1 cellular context compared by ENCODE assay signal in the genomic region with DNA sequence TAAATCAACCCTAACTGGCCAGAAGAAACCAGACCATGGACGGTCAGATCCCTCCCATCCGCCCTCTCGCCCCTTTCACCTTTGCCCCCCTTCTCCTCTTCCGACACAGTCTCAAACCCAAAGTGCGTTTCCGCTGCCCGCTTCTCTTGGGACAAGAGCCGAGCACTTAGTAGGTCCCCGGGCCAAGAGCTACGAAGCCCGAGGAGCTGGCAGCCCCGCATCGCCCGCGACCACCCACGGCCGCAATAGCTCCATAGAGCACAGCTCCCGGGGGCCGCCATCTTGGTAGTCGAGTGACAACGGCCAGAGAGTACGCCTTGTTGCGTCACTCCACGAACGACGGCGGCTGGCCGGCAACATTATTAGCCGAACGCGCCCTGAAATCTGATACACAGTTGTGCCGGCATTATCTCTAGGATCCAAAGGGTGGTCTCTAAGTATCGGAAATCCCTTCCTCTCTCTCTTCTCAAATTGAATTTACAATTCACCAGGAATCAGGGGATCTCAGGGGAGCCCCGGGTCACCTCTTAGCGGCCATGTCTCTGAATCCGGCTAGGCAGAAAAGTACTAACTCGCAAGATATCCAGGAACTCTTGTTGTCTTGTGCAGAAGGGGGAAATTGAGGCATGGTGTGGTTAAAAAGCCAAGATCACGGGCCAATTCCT.
TF ChIP-seq lines count a peak whose summit lies in the region.

A gene with protein sequence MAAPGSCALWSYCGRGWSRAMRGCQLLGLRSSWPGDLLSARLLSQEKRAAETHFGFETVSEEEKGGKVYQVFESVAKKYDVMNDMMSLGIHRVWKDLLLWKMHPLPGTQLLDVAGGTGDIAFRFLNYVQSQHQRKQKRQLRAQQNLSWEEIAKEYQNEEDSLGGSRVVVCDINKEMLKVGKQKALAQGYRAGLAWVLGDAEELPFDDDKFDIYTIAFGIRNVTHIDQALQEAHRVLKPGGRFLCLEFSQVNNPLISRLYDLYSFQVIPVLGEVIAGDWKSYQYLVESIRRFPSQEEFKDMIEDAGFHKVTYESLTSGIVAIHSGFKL (minus strand): TSS at position 298 of the 665 bp plus-strand sequence. CDS start 17 bp downstream, at position 281.

TF ChIP-seq in HepG2, 621 proteins besides CTCF, POLR2A, EP300 and RAD21 (continued from another document and continues in another):
- TF ChIP-seq, protein P1, sequence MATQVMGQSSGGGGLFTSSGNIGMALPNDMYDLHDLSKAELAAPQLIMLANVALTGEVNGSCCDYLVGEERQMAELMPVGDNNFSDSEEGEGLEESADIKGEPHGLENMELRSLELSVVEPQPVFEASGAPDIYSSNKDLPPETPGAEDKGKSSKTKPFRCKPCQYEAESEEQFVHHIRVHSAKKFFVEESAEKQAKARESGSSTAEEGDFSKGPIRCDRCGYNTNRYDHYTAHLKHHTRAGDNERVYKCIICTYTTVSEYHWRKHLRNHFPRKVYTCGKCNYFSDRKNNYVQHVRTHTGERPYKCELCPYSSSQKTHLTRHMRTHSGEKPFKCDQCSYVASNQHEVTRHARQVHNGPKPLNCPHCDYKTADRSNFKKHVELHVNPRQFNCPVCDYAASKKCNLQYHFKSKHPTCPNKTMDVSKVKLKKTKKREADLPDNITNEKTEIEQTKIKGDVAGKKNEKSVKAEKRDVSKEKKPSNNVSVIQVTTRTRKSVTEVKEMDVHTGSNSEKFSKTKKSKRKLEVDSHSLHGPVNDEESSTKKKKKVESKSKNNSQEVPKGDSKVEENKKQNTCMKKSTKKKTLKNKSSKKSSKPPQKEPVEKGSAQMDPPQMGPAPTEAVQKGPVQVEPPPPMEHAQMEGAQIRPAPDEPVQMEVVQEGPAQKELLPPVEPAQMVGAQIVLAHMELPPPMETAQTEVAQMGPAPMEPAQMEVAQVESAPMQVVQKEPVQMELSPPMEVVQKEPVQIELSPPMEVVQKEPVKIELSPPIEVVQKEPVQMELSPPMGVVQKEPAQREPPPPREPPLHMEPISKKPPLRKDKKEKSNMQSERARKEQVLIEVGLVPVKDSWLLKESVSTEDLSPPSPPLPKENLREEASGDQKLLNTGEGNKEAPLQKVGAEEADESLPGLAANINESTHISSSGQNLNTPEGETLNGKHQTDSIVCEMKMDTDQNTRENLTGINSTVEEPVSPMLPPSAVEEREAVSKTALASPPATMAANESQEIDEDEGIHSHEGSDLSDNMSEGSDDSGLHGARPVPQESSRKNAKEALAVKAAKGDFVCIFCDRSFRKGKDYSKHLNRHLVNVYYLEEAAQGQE (IDR thresholded peaks at IDR 0.05; ENCODE audit: borderline replicate concordance in 1 of 2, low read depth in 1 of 2, low read length in 2 of 2), result peak in 1 of 2 experiments; percentile 58; a peak in 1 of 4 replicates
- TF ChIP-seq, protein P2, sequence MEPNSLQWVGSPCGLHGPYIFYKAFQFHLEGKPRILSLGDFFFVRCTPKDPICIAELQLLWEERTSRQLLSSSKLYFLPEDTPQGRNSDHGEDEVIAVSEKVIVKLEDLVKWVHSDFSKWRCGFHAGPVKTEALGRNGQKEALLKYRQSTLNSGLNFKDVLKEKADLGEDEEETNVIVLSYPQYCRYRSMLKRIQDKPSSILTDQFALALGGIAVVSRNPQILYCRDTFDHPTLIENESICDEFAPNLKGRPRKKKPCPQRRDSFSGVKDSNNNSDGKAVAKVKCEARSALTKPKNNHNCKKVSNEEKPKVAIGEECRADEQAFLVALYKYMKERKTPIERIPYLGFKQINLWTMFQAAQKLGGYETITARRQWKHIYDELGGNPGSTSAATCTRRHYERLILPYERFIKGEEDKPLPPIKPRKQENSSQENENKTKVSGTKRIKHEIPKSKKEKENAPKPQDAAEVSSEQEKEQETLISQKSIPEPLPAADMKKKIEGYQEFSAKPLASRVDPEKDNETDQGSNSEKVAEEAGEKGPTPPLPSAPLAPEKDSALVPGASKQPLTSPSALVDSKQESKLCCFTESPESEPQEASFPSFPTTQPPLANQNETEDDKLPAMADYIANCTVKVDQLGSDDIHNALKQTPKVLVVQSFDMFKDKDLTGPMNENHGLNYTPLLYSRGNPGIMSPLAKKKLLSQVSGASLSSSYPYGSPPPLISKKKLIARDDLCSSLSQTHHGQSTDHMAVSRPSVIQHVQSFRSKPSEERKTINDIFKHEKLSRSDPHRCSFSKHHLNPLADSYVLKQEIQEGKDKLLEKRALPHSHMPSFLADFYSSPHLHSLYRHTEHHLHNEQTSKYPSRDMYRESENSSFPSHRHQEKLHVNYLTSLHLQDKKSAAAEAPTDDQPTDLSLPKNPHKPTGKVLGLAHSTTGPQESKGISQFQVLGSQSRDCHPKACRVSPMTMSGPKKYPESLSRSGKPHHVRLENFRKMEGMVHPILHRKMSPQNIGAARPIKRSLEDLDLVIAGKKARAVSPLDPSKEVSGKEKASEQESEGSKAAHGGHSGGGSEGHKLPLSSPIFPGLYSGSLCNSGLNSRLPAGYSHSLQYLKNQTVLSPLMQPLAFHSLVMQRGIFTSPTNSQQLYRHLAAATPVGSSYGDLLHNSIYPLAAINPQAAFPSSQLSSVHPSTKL (CRISPR knock-in tag; IDR thresholded peaks at IDR 0.05), result peak; percentile 57; the same call in 1 of the 2 replicates
- TF ChIP-seq ASH2L (IDR thresholded peaks at IDR 0.05; ENCODE audit: insufficient read length, low read depth, low read length), result peak; percentile 93
- TF ChIP-seq GABPB1 (CRISPR knock-in tag; IDR thresholded peaks at IDR 0.05), result peak; percentile 82
- peak; percentile 73; the same call in 1 of the 2 replicates for TF ChIP-seq ZNF331 (CRISPR knock-in tag; IDR thresholded peaks at IDR 0.05)
- TF ChIP-seq ZUFSP (CRISPR knock-in tag; IDR thresholded peaks at IDR 0.05; ENCODE audit: borderline replicate concordance), result no peak
- TF ChIP-seq, protein P3, sequence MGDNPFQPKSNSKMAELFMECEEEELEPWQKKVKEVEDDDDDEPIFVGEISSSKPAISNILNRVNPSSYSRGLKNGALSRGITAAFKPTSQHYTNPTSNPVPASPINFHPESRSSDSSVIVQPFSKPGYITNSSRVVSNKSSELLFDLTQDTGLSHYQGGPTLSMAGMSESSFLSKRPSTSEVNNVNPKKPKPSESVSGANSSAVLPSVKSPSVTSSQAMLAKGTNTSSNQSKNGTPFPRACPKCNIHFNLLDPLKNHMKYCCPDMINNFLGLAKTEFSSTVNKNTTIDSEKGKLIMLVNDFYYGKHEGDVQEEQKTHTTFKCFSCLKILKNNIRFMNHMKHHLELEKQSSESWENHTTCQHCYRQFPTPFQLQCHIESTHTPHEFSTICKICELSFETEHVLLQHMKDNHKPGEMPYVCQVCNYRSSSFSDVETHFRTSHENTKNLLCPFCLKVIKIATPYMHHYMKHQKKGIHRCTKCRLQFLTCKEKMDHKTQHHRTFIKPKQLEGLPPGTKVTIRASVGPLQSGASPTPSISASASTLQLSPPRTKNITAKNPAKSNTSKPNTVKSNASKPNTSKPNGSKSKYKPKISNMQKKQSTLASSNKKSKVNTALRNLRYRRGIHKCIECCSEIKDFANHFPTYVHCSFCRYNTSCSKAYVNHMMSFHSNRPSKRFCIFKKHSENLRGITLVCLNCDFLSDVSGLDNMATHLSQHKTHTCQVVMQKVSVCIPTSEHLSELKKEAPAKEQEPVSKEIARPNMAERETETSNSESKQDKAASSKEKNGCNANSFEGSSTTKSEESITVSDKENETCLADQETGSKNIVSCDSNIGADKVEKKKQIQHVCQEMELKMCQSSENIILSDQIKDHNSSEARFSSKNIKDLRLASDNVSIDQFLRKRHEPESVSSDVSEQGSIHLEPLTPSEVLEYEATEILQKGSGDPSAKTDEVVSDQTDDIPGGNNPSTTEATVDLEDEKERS (CRISPR knock-in tag; IDR thresholded peaks at IDR 0.05), result no peak; the same call in 1 of the 2 replicates
- peak; percentile 97 for TF ChIP-seq TAF1 (CRISPR knock-in tag; IDR thresholded peaks at IDR 0.05)
- TF ChIP-seq ZNF234 (CRISPR knock-in tag; conservative IDR thresholded peaks at IDR 0.05), result no peak
- no peak for TF ChIP-seq ZNF282 (IDR thresholded peaks at IDR 0.05; ENCODE audit: partially characterized antibody)
- TF ChIP-seq KDM5B (CRISPR knock-in tag; IDR thresholded peaks at IDR 0.05; ENCODE audit: borderline replicate concordance), result peak; percentile 90; the same call in 1 of the 2 replicates
- TF ChIP-seq RBAK (CRISPR knock-in tag; IDR thresholded peaks at IDR 0.05), result no peak
- TF ChIP-seq ARNTL (CRISPR knock-in tag; IDR thresholded peaks at IDR 0.05), result peak; percentile 38; the same call in 1 of the 2 replicates
- no peak for TF ChIP-seq NBN (conservative IDR thresholded peaks at IDR 0.05)
- TF ChIP-seq SMAD9 (CRISPR knock-in tag; IDR thresholded peaks at IDR 0.05), result no peak
- TF ChIP-seq, protein P4, sequence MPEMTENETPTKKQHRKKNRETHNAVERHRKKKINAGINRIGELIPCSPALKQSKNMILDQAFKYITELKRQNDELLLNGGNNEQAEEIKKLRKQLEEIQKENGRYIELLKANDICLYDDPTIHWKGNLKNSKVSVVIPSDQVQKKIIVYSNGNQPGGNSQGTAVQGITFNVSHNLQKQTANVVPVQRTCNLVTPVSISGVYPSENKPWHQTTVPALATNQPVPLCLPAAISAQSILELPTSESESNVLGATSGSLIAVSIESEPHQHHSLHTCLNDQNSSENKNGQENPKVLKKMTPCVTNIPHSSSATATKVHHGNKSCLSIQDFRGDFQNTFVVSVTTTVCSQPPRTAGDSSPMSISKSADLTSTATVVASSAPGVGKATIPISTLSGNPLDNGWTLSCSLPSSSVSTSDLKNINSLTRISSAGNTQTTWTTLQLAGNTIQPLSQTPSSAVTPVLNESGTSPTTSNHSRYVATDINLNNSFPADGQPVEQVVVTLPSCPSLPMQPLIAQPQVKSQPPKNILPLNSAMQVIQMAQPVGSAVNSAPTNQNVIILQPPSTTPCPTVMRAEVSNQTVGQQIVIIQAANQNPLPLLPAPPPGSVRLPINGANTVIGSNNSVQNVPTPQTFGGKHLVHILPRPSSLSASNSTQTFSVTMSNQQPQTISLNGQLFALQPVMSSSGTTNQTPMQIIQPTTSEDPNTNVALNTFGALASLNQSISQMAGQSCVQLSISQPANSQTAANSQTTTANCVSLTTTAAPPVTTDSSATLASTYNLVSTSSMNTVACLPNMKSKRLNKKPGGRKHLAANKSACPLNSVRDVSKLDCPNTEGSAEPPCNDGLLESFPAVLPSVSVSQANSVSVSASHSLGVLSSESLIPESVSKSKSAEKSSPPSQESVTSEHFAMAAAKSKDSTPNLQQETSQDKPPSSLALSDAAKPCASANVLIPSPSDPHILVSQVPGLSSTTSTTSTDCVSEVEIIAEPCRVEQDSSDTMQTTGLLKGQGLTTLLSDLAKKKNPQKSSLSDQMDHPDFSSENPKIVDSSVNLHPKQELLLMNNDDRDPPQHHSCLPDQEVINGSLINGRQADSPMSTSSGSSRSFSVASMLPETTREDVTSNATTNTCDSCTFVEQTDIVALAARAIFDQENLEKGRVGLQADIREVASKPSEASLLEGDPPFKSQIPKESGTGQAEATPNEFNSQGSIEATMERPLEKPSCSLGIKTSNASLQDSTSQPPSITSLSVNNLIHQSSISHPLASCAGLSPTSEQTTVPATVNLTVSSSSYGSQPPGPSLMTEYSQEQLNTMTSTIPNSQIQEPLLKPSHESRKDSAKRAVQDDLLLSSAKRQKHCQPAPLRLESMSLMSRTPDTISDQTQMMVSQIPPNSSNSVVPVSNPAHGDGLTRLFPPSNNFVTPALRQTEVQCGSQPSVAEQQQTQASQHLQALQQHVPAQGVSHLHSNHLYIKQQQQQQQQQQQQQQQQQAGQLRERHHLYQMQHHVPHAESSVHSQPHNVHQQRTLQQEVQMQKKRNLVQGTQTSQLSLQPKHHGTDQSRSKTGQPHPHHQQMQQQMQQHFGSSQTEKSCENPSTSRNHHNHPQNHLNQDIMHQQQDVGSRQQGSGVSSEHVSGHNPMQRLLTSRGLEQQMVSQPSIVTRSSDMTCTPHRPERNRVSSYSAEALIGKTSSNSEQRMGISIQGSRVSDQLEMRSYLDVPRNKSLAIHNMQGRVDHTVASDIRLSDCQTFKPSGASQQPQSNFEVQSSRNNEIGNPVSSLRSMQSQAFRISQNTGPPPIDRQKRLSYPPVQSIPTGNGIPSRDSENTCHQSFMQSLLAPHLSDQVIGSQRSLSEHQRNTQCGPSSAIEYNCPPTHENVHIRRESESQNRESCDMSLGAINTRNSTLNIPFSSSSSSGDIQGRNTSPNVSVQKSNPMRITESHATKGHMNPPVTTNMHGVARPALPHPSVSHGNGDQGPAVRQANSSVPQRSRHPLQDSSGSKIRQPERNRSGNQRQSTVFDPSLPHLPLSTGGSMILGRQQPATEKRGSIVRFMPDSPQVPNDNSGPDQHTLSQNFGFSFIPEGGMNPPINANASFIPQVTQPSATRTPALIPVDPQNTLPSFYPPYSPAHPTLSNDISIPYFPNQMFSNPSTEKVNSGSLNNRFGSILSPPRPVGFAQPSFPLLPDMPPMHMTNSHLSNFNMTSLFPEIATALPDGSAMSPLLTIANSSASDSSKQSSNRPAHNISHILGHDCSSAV (CRISPR knock-in tag; IDR thresholded peaks at IDR 0.05; ENCODE audit: borderline replicate concordance), result no peak
- no peak for TF ChIP-seq ZNF703 (CRISPR knock-in tag; IDR thresholded peaks at IDR 0.05; ENCODE audit: borderline replicate concordance)
- TF ChIP-seq ZNF773 (CRISPR knock-in tag; IDR thresholded peaks at IDR 0.05; ENCODE audit: borderline replicate concordance), result no peak
- 0 out of 2 replicates have a peak, but pooled peaks have one; percentile 31 for TF ChIP-seq ZNF343 (CRISPR knock-in tag; IDR thresholded peaks at IDR 0.05)
- peak; percentile 24; the same call in 1 of the 2 replicates for TF ChIP-seq NCOR1 (IDR thresholded peaks at IDR 0.05; ENCODE audit: borderline replicate concordance, low read length)
- no peak for TF ChIP-seq TOPORS (CRISPR knock-in tag; IDR thresholded peaks at IDR 0.05)
- TF ChIP-seq, protein P5, sequence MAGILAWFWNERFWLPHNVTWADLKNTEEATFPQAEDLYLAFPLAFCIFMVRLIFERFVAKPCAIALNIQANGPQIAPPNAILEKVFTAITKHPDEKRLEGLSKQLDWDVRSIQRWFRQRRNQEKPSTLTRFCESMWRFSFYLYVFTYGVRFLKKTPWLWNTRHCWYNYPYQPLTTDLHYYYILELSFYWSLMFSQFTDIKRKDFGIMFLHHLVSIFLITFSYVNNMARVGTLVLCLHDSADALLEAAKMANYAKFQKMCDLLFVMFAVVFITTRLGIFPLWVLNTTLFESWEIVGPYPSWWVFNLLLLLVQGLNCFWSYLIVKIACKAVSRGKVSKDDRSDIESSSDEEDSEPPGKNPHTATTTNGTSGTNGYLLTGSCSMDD (CRISPR knock-in tag; IDR thresholded peaks at IDR 0.05), result no peak
- peak; percentile 64; the same call in 1 of the 2 replicates for TF ChIP-seq GATAD2A (CRISPR knock-in tag; IDR thresholded peaks at IDR 0.05)
- no peak for TF ChIP-seq ZNF484 (CRISPR knock-in tag; IDR thresholded peaks at IDR 0.05; ENCODE audit: borderline replicate concordance, low read depth)
